Comparison of ENCODE assay signal across 8 cellular contexts in genomic region chr5:169583101-169583423, GRCh38. TPM values are rescaled to one million over a fixed set of nuclear protein-coding genes. Genes with fewer than 3 reads are reported as not detected.
DNase-seq lines count a peak whose midpoint lies in the region; ATAC-seq and TF ChIP-seq lines count a peak whose summit lies in the region.

No MANE protein-coding gene starts in this region.

- no peak for DNase-seq in AG04449 (ENCODE audit: low read depth, low spot score)
- no peak for DNase-seq in esophagus muscularis mucosa (ENCODE audit: extremely low spot score)
- no peak for DNase-seq in body of pancreas
- DNase-seq in 8988T: no peak
- DNase-seq in activated CD4-positive, alpha-beta T cell treated with anti-CD3 and anti-CD28 coated beads, Interleukin-2, amount 50 U/mL, for 1 hour: no peak

- H3K36me3 ChIP-seq in OCI-LY1 (ENCODE audit: insufficient read depth, low read length): peaks cover 3% of the 10 kb centered on the region; the same call in 1 of the 2 replicates
- H3K36me3 ChIP-seq in esophagus muscularis mucosa: no peaks in the 10 kb centered on the region
- no peaks in the 10 kb centered on the region for H3K36me3 ChIP-seq in parathyroid adenoma (ENCODE audit: control insufficient read depth, insufficient read depth, low read length)
- H3K36me3 ChIP-seq in body of pancreas (replicated peaks in 1 of 2; ENCODE audit: insufficient read depth in 1 of 2, low read depth in 2 of 2): no peaks in the 10 kb centered on the region

- intact Hi-C loops in esophagus muscularis mucosa (cut with DNase I) (loop anchor here (5.0 to 10.0 kb wide), 3 partner anchors 278 to 1098 kb away; partner anchors contain the start of genes RARS1 and SLIT3), body of pancreas (cut with DNase I) (loop anchor here (10.0 kb wide), 1 partner anchor 598 kb away; no protein-coding TSS in a partner anchor)

- H3K9me2 ChIP-seq in OCI-LY1 (ENCODE audit: low read depth, low read length): no peaks in the 10 kb centered on the region

- H3K4me3 ChIP-seq in AG04449 (ENCODE audit: low read depth, low read length) (peak overlapping the region; percentile 36), OCI-LY1 (ENCODE audit: low read depth, low read length, poor library complexity, severe bottlenecking) (peak overlapping the region; percentile 77), esophagus muscularis mucosa (peak overlapping the region; percentile 73 to 84 (median 79)), parathyroid adenoma (ENCODE audit: low read depth, low read length) (peak overlapping the region; percentile 91), body of pancreas (peak overlapping the region in 1 of 2 donors; percentile 7)

- TF ChIP-seq CTCF in AG04449 (IDR thresholded peaks at IDR 0.05; ENCODE audit: insufficient read depth, low read length, missing control alignments) (no peak), OCI-LY1 (IDR thresholded peaks at IDR 0.05; ENCODE audit: low read length) (no peak), esophagus muscularis mucosa (IDR thresholded peaks at IDR 0.05) (no peak), parathyroid adenoma (IDR thresholded peaks at IDR 0.05) (no peak), body of pancreas (IDR thresholded peaks at IDR 0.05) (no peak)

- no peak for TF ChIP-seq EP300 in esophagus muscularis mucosa (IDR thresholded peaks at IDR 0.05)

- H3K4me1 ChIP-seq in OCI-LY1 (ENCODE audit: insufficient read depth, low read length, severe bottlenecking): peaks cover 11% of the 10 kb centered on the region
- peaks cover 5 to 28% (median 18%) of the 10 kb centered on the region in 4 donors for H3K4me1 ChIP-seq in esophagus muscularis mucosa
- H3K4me1 ChIP-seq in parathyroid adenoma: peaks cover 2% of the 10 kb centered on the region
- H3K4me1 ChIP-seq in body of pancreas: peaks cover 5% of the 10 kb centered on the region

- 4% methylated on average over 7 of the region's 7 CpGs for WGBS in esophagus muscularis mucosa
- WGBS in body of pancreas, 2 donors: 1 to 2% methylated on average over 7 of the region's 7 CpGs

- POLR2A ChIA-PET in AG04449 (lab: Yijun Ruan, JAX): interaction anchor here (0.6 to 1.4 kb wide), 4 partner anchors 11 to 934 kb away, joined by 3 to 19 read pairs (median 3); no protein-coding TSS in a partner anchor

- CTCF ChIA-PET in AG04449 (lab: Yijun Ruan, JAX): interaction anchor here (1.1 to 5.1 kb wide), 8 partner anchors 9 to 903 kb away, joined by 3 to 60 read pairs (median 6); partner anchors contain the start of gene INSYN2B

- H4K20me1 ChIP-seq in OCI-LY1 (ENCODE audit: insufficient read depth, low read length): no peaks in the 10 kb centered on the region

- no peaks in the 10 kb centered on the region for H3K27me3 ChIP-seq in OCI-LY1 (ENCODE audit: insufficient read depth, low read length)
- H3K27me3 ChIP-seq in esophagus muscularis mucosa: no peaks in the 10 kb centered on the region
- no peaks in the 10 kb centered on the region for H3K27me3 ChIP-seq in parathyroid adenoma (ENCODE audit: control insufficient read depth, insufficient read depth, low read length)
- H3K27me3 ChIP-seq in body of pancreas: no peaks in the 10 kb centered on the region

- ATAC-seq in GM21526 (IDR thresholded peaks at IDR 0.05; ENCODE audit: low FRiP score, unreplicated experiment) (peak; percentile 26), body of pancreas (no peak)

- no peak overlapping the region for H3K27ac ChIP-seq in OCI-LY1 (ENCODE audit: low read depth, low read length, poor library complexity, severe bottlenecking)
- peak overlapping the region; percentile 77 to 84 (median 80) for H3K27ac ChIP-seq in esophagus muscularis mucosa (replicated peaks in 1 of 4)
- H3K27ac ChIP-seq in parathyroid adenoma: peak overlapping the region; percentile 47
- H3K27ac ChIP-seq in body of pancreas: peak overlapping the region in 2 of 4 donors; percentile 57 to 75

- H3F3A ChIP-seq in OCI-LY1 (ENCODE audit: insufficient read depth, low read length): no peaks in the 10 kb centered on the region

- H3K9ac ChIP-seq in OCI-LY1 (ENCODE audit: low read length) (peak overlapping the region; percentile 84), parathyroid adenoma (no peak overlapping the region)

- H3K9me3 ChIP-seq in OCI-LY1 (ENCODE audit: low read length) (no peaks in the 10 kb centered on the region), esophagus muscularis mucosa (no peaks in the 10 kb centered on the region), parathyroid adenoma (ENCODE audit: control insufficient read depth, low read length) (no peaks in the 10 kb centered on the region), body of pancreas (no peaks in the 10 kb centered on the region)

- H2AFZ ChIP-seq in OCI-LY1 (ENCODE audit: low read length): peak overlapping the region; percentile 65
- peak overlapping the region; percentile 69 for H2AFZ ChIP-seq in parathyroid adenoma

- H3K79me2 ChIP-seq in OCI-LY1 (ENCODE audit: insufficient read depth, low read length) (peaks cover 16% of the 10 kb centered on the region), parathyroid adenoma (no peaks in the 10 kb centered on the region)

- TF ChIP-seq POLR2A in esophagus muscularis mucosa (IDR thresholded peaks at IDR 0.05; ENCODE audit: low read depth) (no peak), body of pancreas (IDR thresholded peaks at IDR 0.05) (no peak)

- H3K4me2 ChIP-seq in OCI-LY1 (ENCODE audit: low read length): peak overlapping the region; percentile 76
- peak overlapping the region; percentile 86 for H3K4me2 ChIP-seq in parathyroid adenoma (ENCODE audit: low read length)

RNA-seq across cellular contexts. Expression of gene SPDL1, which starts 0.5 kb away (rescaled TPM):
- 10 to 100 TPM in 2 of 4 donors, 1 to 10 TPM in 2; 3.5 to 12.0 (median 7.0) TPM for total RNA-seq in esophagus muscularis mucosa
- 10 to 100 TPM in 1 of 2 donors, 1 to 10 TPM in 1; 3.6 to 12.9 TPM for total RNA-seq in body of pancreas

RNA-seq across cellular contexts. Expression of gene DOCK2, which starts 54.0 kb away (rescaled TPM):
- total RNA-seq in esophagus muscularis mucosa: 10 to 100 TPM in 3 of 4 donors, 1 to 10 TPM in 1; 9.2 to 18.3 (median 13.7) TPM
- 1 to 10 TPM; 3.1 to 7.6 TPM for total RNA-seq in body of pancreas
